In genomic region chr12:105220929-105221290, GRCh38 we compare ENCODE assay signal across 25 cellular contexts. TPM values are rescaled to one million over a fixed set of nuclear protein-coding genes. Genes with fewer than 3 reads are reported as not detected.
DNase-seq lines count a peak whose midpoint lies in the region; ATAC-seq and TF ChIP-seq lines count a peak whose summit lies in the region.
"Had no signal": no experiment of that assay in that cellular context is flagged by ENCODE, and none has a peak within 500 bp of the region (broad histone marks: within the 10 kb centered on the region; RNA-seq: fewer than 3 reads in every experiment).

No MANE protein-coding gene starts in this region.

- H3K36me3 Mint-ChIP-seq in stimulated activated effector memory CD8-positive, alpha-beta T cell treated with anti-CD3 and anti-CD28 coated beads, Interleukin-12 subunit alpha, Interleukin-12 subunit beta, amount 100 ng/mL, for 72 hours = peaks cover 54% of the 10 kb centered on the region

- H3K27me3 ChIP-seq in GM23248 (replicated peaks; ENCODE audit: insufficient read depth) = no peaks in the 10 kb centered on the region
- H3K27me3 ChIP-seq in adipocyte (replicated peaks; ENCODE audit: control insufficient read depth, insufficient read depth, low read length) = no peaks in the 10 kb centered on the region
- H3K27me3 ChIP-seq in lower lobe of right lung (ENCODE audit: low read depth) = no peaks in the 10 kb centered on the region
- H3K27me3 ChIP-seq in colonic mucosa = no peaks in the 10 kb centered on the region
- H3K27me3 ChIP-seq: BLaER1, heart right ventricle, sigmoid colon had no signal

- H4K20me1 ChIP-seq in GM23248 (ENCODE audit: insufficient read depth) = 0 out of 2 replicates have a peak, but pooled peaks cover 4% of the 10 kb centered on the region

- no peak overlapping the region for H2AFZ ChIP-seq in GM23248

- intact Hi-C loops in lower lobe of right lung (cut with DNase I) = no loop called here
- intact Hi-C loops in lower leg skin (cut with DNase I; ENCODE audit: low total_unique reads) = no loop called here
- intact Hi-C loops in colonic mucosa (cut with DNase I) = no loop called here

- H3K36me3 ChIP-seq in GM23248 (ENCODE audit: low read depth) (peaks cover 56% of the 10 kb centered on the region), adipocyte (ENCODE audit: control insufficient read depth, insufficient read depth, low read length, severe bottlenecking) (peaks cover 95% of the 10 kb centered on the region), lower lobe of right lung (peaks cover 50% of the 10 kb centered on the region), colonic mucosa (no peaks in the 10 kb centered on the region)

- H3K4me3 Mint-ChIP-seq in stimulated activated effector memory CD8-positive, alpha-beta T cell treated with anti-CD3 and anti-CD28 coated beads, Interleukin-12 subunit alpha, Interleukin-12 subunit beta, amount 100 ng/mL, for 72 hours = no peak overlapping the region
- H3K4me3 Mint-ChIP-seq: activated CD4-positive, alpha-beta T cell treated with anti-CD3 and anti-CD28 coated beads, Interleukin-2, amount 10 ng/mL, durations not matched to agents 24 days and 14 days; activated T-cell treated with anti-CD3 and anti-CD28 coated beads, Interleukin-2, amount 50 U/mL, for 72 hours; natural killer cell treated with Interleukin-12 subunit alpha and Interleukin-12 subunit beta and Interleukin-15 and Interleukin-18, amount 100 ng/mL, for 72 hours; T-helper 17 cell had no signal

- no peak overlapping the region for H3K4me3 ChIP-seq in GM23248
- H3K4me3 ChIP-seq in adipocyte (ENCODE audit: low read length) = no peak overlapping the region
- no peak overlapping the region for H3K4me3 ChIP-seq in lower lobe of right lung
- no peak overlapping the region for H3K4me3 ChIP-seq in lower leg skin (ENCODE audit: low read depth, poor library complexity, severe bottlenecking)
- H3K4me3 ChIP-seq in colonic mucosa = no peak overlapping the region
- H3K4me3 ChIP-seq: BLaER1, heart right ventricle, sigmoid colon had no signal

- H3K27ac Mint-ChIP-seq in stimulated activated effector memory CD8-positive, alpha-beta T cell treated with anti-CD3 and anti-CD28 coated beads, Interleukin-12 subunit alpha, Interleukin-12 subunit beta, amount 100 ng/mL, for 72 hours = peak overlapping the region; percentile 27
- H3K27ac Mint-ChIP-seq: activated CD4-positive, alpha-beta T cell treated with anti-CD3 and anti-CD28 coated beads, Interleukin-2, amount 10 ng/mL, durations not matched to agents 24 days and 14 days; activated T-cell treated with anti-CD3 and anti-CD28 coated beads, Interleukin-2, amount 50 U/mL, for 72 hours; T-helper 17 cell had no signal

- no peaks in the 10 kb centered on the region for H3K9me3 Mint-ChIP-seq in stimulated activated effector memory CD8-positive, alpha-beta T cell treated with anti-CD3 and anti-CD28 coated beads, Interleukin-12 subunit alpha, Interleukin-12 subunit beta, amount 100 ng/mL, for 72 hours
- H3K9me3 Mint-ChIP-seq: activated CD4-positive, alpha-beta T cell treated with anti-CD3 and anti-CD28 coated beads, Interleukin-2, amount 10 ng/mL, durations not matched to agents 24 days and 14 days; activated T-cell treated with anti-CD3 and anti-CD28 coated beads, Interleukin-2, amount 50 U/mL, for 72 hours; natural killer cell treated with Interleukin-12 subunit alpha and Interleukin-12 subunit beta and Interleukin-15 and Interleukin-18, amount 100 ng/mL, for 72 hours had no signal

- peaks cover 39% of the 10 kb centered on the region for H3F3A ChIP-seq in GM23248 (ENCODE audit: insufficient read depth)

- peak; percentile 36 to 61 for ATAC-seq in lower lobe of right lung
- no peak for ATAC-seq in stimulated activated effector memory CD8-positive, alpha-beta T cell treated with anti-CD3 and anti-CD28 coated beads, Interleukin-12 subunit alpha, Interleukin-12 subunit beta, amount 100 ng/mL, for 72 hours
- ATAC-seq: activated T-cell treated with anti-CD3 and anti-CD28 coated beads, Interleukin-2, amount 50 U/mL, for 72 hours; natural killer cell treated with Interleukin-12 subunit alpha and Interleukin-12 subunit beta and Interleukin-15 and Interleukin-18, amount 100 ng/mL, for 72 hours; T-helper 17 cell had no signal

- no peaks in the 10 kb centered on the region for H3K9me3 ChIP-seq in GM23248 (ENCODE audit: low read depth)
- H3K9me3 ChIP-seq in adipocyte (ENCODE audit: control insufficient read depth, low read length) = no peaks in the 10 kb centered on the region
- H3K9me3 ChIP-seq in lower lobe of right lung = no peaks in the 10 kb centered on the region
- no peaks in the 10 kb centered on the region for H3K9me3 ChIP-seq in colonic mucosa
- H3K9me3 ChIP-seq: BLaER1, heart right ventricle, sigmoid colon, SK-N-SH had no signal

- H3K4me1 ChIP-seq in GM23248 (ENCODE audit: insufficient read depth) (peaks cover 74% of the 10 kb centered on the region), adipocyte (ENCODE audit: control insufficient read depth, insufficient read depth, low read length) (peaks cover 84% of the 10 kb centered on the region), lower lobe of right lung (peaks cover 44% of the 10 kb centered on the region), colonic mucosa (peaks cover 5% of the 10 kb centered on the region)

- TF ChIP-seq POLR2A in lower leg skin (IDR thresholded peaks at IDR 0.05) = no peak

- H3K27ac ChIP-seq in GM23248 (peak overlapping the region; percentile 33), lower lobe of right lung (no peak overlapping the region), colonic mucosa (no peak overlapping the region)
- H3K27ac ChIP-seq: BLaER1, HL-60, sigmoid colon had no signal

- no peak for TF ChIP-seq CTCF in lower lobe of right lung (IDR thresholded peaks at IDR 0.05)
- TF ChIP-seq CTCF in lower leg skin (IDR thresholded peaks at IDR 0.05) = no peak
- TF ChIP-seq CTCF in colonic mucosa (IDR thresholded peaks at IDR 0.05) = no peak

- no peak overlapping the region for H3K4me2 ChIP-seq in GM23248 (ENCODE audit: unreplicated experiment)
- H3K4me2 ChIP-seq: BLaER1, SK-N-SH had no signal

- in situ Hi-C loops in GM23248 (cut with MboI) = no loop called here

- peaks cover 36% of the 10 kb centered on the region for H3K4me1 Mint-ChIP-seq in stimulated activated effector memory CD8-positive, alpha-beta T cell treated with anti-CD3 and anti-CD28 coated beads, Interleukin-12 subunit alpha, Interleukin-12 subunit beta, amount 100 ng/mL, for 72 hours

- H3K9ac ChIP-seq in GM23248 = no peak overlapping the region
- H3K9ac ChIP-seq in adipocyte (ENCODE audit: low read length) = peak overlapping the region; percentile 2
- peak overlapping the region in 1 of 2 donors; percentile 29 for H3K9ac ChIP-seq in colonic mucosa (ENCODE audit: low read depth in 2 of 2, low read length in 2 of 2)
- H3K9ac ChIP-seq: BLaER1, SK-N-SH had no signal

- 68 to 71% methylated on average over 3 of the region's 3 CpGs for WGBS in GM23248 (ENCODE audit: low coverage in 1 of 2, low lambda C conversion rate in 2 of 2, missing lambda C conversion rate in 2 of 2), 2 experiments
- WGBS in lower leg skin, 2 donors = 79 to 89% methylated on average over 3 of the region's 3 CpGs

- H3K79me2 ChIP-seq in GM23248 (ENCODE audit: insufficient read depth) = peaks cover 100% of the 10 kb centered on the region

- no peak for DNase-seq in GM23248
- no peak for DNase-seq in adipocyte (ENCODE audit: low read depth)
- DNase-seq in lower lobe of right lung = no peak
- DNase-seq in stimulated activated effector memory CD8-positive, alpha-beta T cell treated with anti-CD3 and anti-CD28 coated beads, Interleukin-12 subunit alpha, Interleukin-12 subunit beta, amount 100 ng/mL, for 72 hours (ENCODE audit: low spot score in 2 of 2) = no peak
- DNase-seq in activated CD4-positive, alpha-beta T cell treated with anti-CD3 and anti-CD28 coated beads for 48 hours = no peak
- DNase-seq in lower leg skin (ENCODE audit: low spot score in 2 of 2) = no peak
- DNase-seq in colonic mucosa = no peak
- no peak for DNase-seq in putamen (ENCODE audit: low spot score)
- DNase-seq: activated CD4-positive, alpha-beta T cell treated with anti-CD3 and anti-CD28 coated beads, Interleukin-2, amount 10 ng/mL, durations not matched to agents 24 days and 14 days; activated naive CD4-positive, alpha-beta T cell treated with anti-CD3 and anti-CD28 coated beads, Interleukin-2, amount 50 U/mL, for 16 hours; activated T-cell treated with anti-CD3 and anti-CD28 coated beads, Interleukin-2, amount 50 U/mL, for 72 hours; aorta; Calu3; cerebellar nuclear complex; foreskin fibroblast; HCEC 1CT; Karpas-422; NCI-H1694; sigmoid colon; SK-N-SH; T-helper 17 cell had no signal

- no peaks in the 10 kb centered on the region for H3K9me2 ChIP-seq in GM23248 (ENCODE audit: insufficient read depth)
- H3K9me2 ChIP-seq: SK-N-SH had no signal

RNA-seq across cellular contexts. Expression of gene APPL2, which starts 15.1 kb away (rescaled TPM):
- 76.8 and 83.0 TPM in 2 replicates for total RNA-seq in GM23248 (2014; rRNA removed; shearing (Covaris generic))
- 119 and 122 TPM in 2 replicates for polyA plus RNA-seq in GM23248 (2016; fragmentation: Nextera tagmentation; extraction: Ambion mirVana)
- total RNA-seq in lower lobe of right lung (34.0 TPM), lower leg skin (100 to 1,000 TPM in 3 of 4 donors, 10 to 100 TPM in 1; 76.6 to 170 (median 109) TPM), colonic mucosa (10 to 100 TPM; 70.8 to 86.0 TPM)
